8 cellular contexts compared by ENCODE assay signal in the genomic region with DNA sequence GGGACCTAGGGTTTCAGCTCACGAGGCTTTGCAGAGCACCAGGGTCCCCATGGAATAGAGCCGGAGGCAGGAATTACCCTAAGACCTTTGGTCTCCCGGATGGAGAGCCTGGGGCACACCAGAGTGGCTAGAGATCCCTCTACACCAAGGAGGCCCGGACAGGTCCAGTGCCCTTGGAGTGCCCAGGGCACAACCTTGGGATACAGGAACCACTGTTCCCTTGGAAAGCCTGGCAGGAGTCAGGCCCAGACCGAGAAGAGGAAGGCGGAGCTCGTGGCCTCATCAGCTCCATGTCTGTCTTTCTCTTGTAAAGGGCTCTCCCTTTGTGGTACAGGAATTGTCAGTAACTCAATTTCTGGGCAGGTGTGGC. TPM values are rescaled to one million over a fixed set of nuclear protein-coding genes. Genes with fewer than 3 reads are reported as not detected.
A peak's percentile ranks its signal among the peaks of the same experiment; 100 is the strongest.
DNase-seq lines count a peak whose midpoint lies in the region; ATAC-seq and TF ChIP-seq lines count a peak whose summit lies in the region.

No MANE protein-coding gene starts in this region.

- H3K9me3 ChIP-seq in psoas muscle = no peaks in the 10 kb centered on the region

- DNase-seq in ELF-1 (ENCODE audit: low read depth, low spot score) = peak; percentile 42
- no peak for DNase-seq in fibroblast of the aortic adventitia (ENCODE audit: low read depth)
- DNase-seq in psoas muscle = no peak
- DNase-seq in T-helper 9 cell = no peak
- DNase-seq in OCI-M2 (lab: John Stamatoyannopoulos, UW; ENCODE audit: unreplicated experiment) = no peak
- no peak for DNase-seq in SKM-1 (lab: John Stamatoyannopoulos, UW; ENCODE audit: unreplicated experiment)

- no peaks in the 10 kb centered on the region for H3K27me3 ChIP-seq in psoas muscle (ENCODE audit: insufficient read depth in 3 of 3, low read length in 2 of 3)

- TF ChIP-seq CTCF in fibroblast of the aortic adventitia (IDR thresholded peaks at IDR 0.05; ENCODE audit: insufficient read depth, low read length) = no peak
- no peak for TF ChIP-seq CTCF in psoas muscle (IDR thresholded peaks at IDR 0.05)

- peak overlapping the region; percentile 59 for H3K27ac ChIP-seq in psoas muscle

- H3K4me3 ChIP-seq in fibroblast of the aortic adventitia (ENCODE audit: low read depth, low read length) (peak overlapping the region; percentile 83), psoas muscle (peak overlapping the region; percentile 86)

- H3K36me3 ChIP-seq in psoas muscle (ENCODE audit: insufficient read depth in 1 of 2, low read depth in 1 of 2) = peaks cover 0 to 4% of the 10 kb centered on the region in 2 donors

- intact Hi-C loops in psoas muscle (cut with DNase I) = no loop called here

- WGBS in psoas muscle, 3 donors = 31 to 40% (median 35%) methylated on average over 7 of the region's 7 CpGs

- ATAC-seq in SK-N-SH treated with all-trans-retinoic acid at 6 μM for 48 hours = peak; percentile 10
- peak in 1 of 4 donors; percentile 10 for ATAC-seq in psoas muscle
- ATAC-seq in GM21619 (IDR thresholded peaks at IDR 0.05; ENCODE audit: unreplicated experiment) = no peak

- H3K4me1 ChIP-seq in psoas muscle = peaks cover 32% of the 10 kb centered on the region

TF ChIP-seq in SK-N-SH treated with all-trans-retinoic acid at 6 μM for 48 hours, 23 proteins besides CTCF, POLR2A, EP300 and RAD21:
- no peak for TF ChIP-seq TOX (CRISPR knock-in tag; IDR thresholded peaks at IDR 0.05; ENCODE audit: borderline replicate concordance)
- TF ChIP-seq ARNTL (CRISPR knock-in tag; IDR thresholded peaks at IDR 0.05; ENCODE audit: borderline replicate concordance, low read depth) = no peak
- TF ChIP-seq, protein P1, sequence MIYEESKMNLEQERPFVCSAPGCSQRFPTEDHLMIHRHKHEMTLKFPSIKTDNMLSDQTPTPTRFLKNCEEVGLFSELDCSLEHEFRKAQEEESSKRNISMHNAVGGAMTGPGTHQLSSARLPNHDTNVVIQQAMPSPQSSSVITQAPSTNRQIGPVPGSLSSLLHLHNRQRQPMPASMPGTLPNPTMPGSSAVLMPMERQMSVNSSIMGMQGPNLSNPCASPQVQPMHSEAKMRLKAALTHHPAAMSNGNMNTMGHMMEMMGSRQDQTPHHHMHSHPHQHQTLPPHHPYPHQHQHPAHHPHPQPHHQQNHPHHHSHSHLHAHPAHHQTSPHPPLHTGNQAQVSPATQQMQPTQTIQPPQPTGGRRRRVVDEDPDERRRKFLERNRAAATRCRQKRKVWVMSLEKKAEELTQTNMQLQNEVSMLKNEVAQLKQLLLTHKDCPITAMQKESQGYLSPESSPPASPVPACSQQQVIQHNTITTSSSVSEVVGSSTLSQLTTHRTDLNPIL (CRISPR knock-in tag; IDR thresholded peaks at IDR 0.05; ENCODE audit: low read depth) = no peak
- no peak for TF ChIP-seq CSDC2 (CRISPR knock-in tag; IDR thresholded peaks at IDR 0.05)
- no peak for TF ChIP-seq SNAI2 (CRISPR knock-in tag; IDR thresholded peaks at IDR 0.05)
- no peak for TF ChIP-seq ZNF70 (CRISPR knock-in tag; IDR thresholded peaks at IDR 0.05)

RNA-seq across cellular contexts. Expression of a gene that starts 3.8 kb away (rescaled TPM):
- total RNA-seq in fibroblast of the aortic adventitia (ENCODE audit: low replicate concordance) = 0.16 and 1.7 TPM in 2 replicates
- 10 to 100 TPM; 14.7 to 37.8 (median 20.6) TPM for total RNA-seq in psoas muscle
- 10 to 100 TPM; 14.1 to 25.4 (median 17.0) TPM for polyA plus RNA-seq in psoas muscle

RNA-seq across cellular contexts. Expression of a gene that starts 54.1 kb away (rescaled TPM):
- not detected in 2 replicates for total RNA-seq in fibroblast of the aortic adventitia (ENCODE audit: low replicate concordance)
- total RNA-seq in psoas muscle = not detected
- not detected for polyA plus RNA-seq in psoas muscle
